5 cellular contexts compared by ENCODE assay signal in the genomic region with DNA sequence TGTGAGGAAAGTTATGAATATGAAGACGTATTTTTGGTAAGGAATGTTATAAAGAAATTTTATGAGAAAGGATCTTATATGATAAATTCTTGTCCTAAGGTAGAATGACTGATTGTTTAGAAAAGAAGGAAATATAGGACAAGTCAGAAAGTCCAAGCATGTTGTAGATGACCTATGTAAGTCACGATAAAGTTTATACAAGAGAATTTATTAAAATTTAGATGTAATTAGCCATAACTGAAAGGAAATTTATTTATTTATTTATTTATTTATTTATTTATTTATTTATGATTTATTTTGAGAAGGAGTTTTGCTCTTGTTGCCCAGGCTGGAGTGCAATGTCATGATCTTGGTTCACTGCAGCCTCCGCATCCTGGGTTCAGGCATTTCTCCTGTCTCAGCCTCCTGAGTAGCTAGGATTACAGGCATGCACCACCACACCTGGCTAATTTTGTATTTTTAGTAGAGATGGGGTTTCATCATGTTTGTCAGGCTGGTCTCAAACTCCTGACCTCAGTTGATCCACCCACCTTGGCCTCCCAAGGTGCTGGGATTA. TPM values are rescaled to one million over a fixed set of nuclear protein-coding genes. Genes with fewer than 3 reads are reported as not detected.
"Had no signal": no experiment of that assay in that cellular context is flagged by ENCODE, and none has a peak within 500 bp of the region (broad histone marks: within the 10 kb centered on the region; RNA-seq: fewer than 3 reads in every experiment).

No MANE protein-coding gene starts in this region.

RNA-seq across cellular contexts. Expression of a gene that starts 12.3 kb away (rescaled TPM):
- total RNA-seq: activated CD4-positive, alpha-beta T cell treated with anti-CD3 and anti-CD28 coated beads for 36 hours; activated CD8-positive, alpha-beta memory T cell treated with anti-CD3 and anti-CD28 coated beads for 36 hours; activated naive CD8-positive, alpha-beta T cell treated with anti-CD3 and anti-CD28 coated beads for 36 hours; activated T-helper 2 cell treated with anti-CD3 and anti-CD28 coated beads, Interferon-gamma antibody, Interleukin-2, Interleukin-4, amounts not matched to agents 10 μg/mL and 5 μg/mL and 100 μg/mL, durations not matched to agents 14 hours and 24 hours and 36 hours; PC-9 had no signal
